15 cellular contexts compared by ENCODE assay signal in genomic region chr12:76422878-76423438, GRCh38.
DNase-seq lines count a peak whose midpoint lies in the region; ATAC-seq and TF ChIP-seq lines count a peak whose summit lies in the region.
"Had no signal": no experiment of that assay in that cellular context is flagged by ENCODE, and none has a peak within 500 bp of the region (broad histone marks: within the 10 kb centered on the region; RNA-seq: fewer than 3 reads in every experiment).

No MANE protein-coding gene starts in this region.

- ATAC-seq in GM23338, result no peak
- ATAC-seq in HG03342 (IDR thresholded peaks at IDR 0.05; ENCODE audit: unreplicated experiment), result no peak

- H3K27ac Mint-ChIP-seq in GM23338, result peak overlapping the region; percentile 45
- H3K27ac Mint-ChIP-seq: activated B cell treated with CpG ODN at 0.5 μM for 24 hours, memory B cell had no signal

- H3K4me2 ChIP-seq in GM23338, result no peak overlapping the region

- H3F3A ChIP-seq in GM23338 (replicated peaks; ENCODE audit: low read depth), result no peaks in the 10 kb centered on the region

- H3K4me1 Mint-ChIP-seq in GM23338, result peaks cover 10% of the 10 kb centered on the region; the same call in 2 of the 3 replicates

- TF ChIP-seq CTCF in GM23338 (conservative IDR thresholded peaks at IDR 0.05; ENCODE audit: low read depth in 2 of 2) (no peak), WERI-Rb-1 (IDR thresholded peaks at IDR 0.05; ENCODE audit: low read depth, low read length) (no peak), fibroblast of pulmonary artery (IDR thresholded peaks at IDR 0.05; ENCODE audit: low read length, missing control alignments) (no peak), GM13976 (IDR thresholded peaks at IDR 0.05; ENCODE audit: borderline replicate concordance, control extremely low read depth, extremely low read depth, insufficient read depth, missing control alignments) (no peak)

- in situ Hi-C loops in GM13976 (cut with MboI; ENCODE audit: low sequenced_read_pairs, unreplicated experiment), result no loop called here

- H2AFZ ChIP-seq in GM23338, result no peak overlapping the region

- no peak overlapping the region for H3K4me3 Mint-ChIP-seq in GM23338
- H3K4me3 Mint-ChIP-seq: activated B cell treated with CpG ODN at 0.5 μM for 24 hours, memory B cell had no signal

- H3K27me3 Mint-ChIP-seq in GM23338 (ENCODE audit: insufficient read depth, low read depth, poor library complexity), result no peaks in the 10 kb centered on the region
- H3K27me3 Mint-ChIP-seq: activated B cell treated with CpG ODN at 0.5 μM for 24 hours, memory B cell had no signal

- DNase-seq in GM23338 (ENCODE audit: low spot score), result no peak
- DNase-seq in WERI-Rb-1, result no peak
- peak; percentile 39 for DNase-seq in fibroblast of pulmonary artery (ENCODE audit: low read depth)
- peak; percentile 40 for DNase-seq in renal cortical epithelial cell (ENCODE audit: low read depth)
- no peak for DNase-seq in GF-D8 (lab: John Stamatoyannopoulos, UW)
- DNase-seq in SKM-1 (lab: John Stamatoyannopoulos, UW; ENCODE audit: unreplicated experiment), result no peak
- DNase-seq in GM13976 (ENCODE audit: low spot score), result no peak
- DNase-seq: activated B cell treated with CpG ODN at 0.5 μM for 24 hours; activated gamma-delta T cell; erythroblast; NCI-H1436; stimulated activated CD4-positive, alpha-beta T cell treated with anti-CD3 and anti-CD28 coated beads, Interleukin-15, amount 100 ng/mL, for 24 hours; stimulated activated naive CD4-positive, alpha-beta T cell treated with Interleukin-2 at 50 U/mL for 16 hours had no signal

- no peaks in the 10 kb centered on the region for H3K9me3 ChIP-seq in WERI-Rb-1 (ENCODE audit: severe bottlenecking)

- H3K9me2 ChIP-seq in GM23338 (ENCODE audit: insufficient read depth), result no peaks in the 10 kb centered on the region

- H3K4me3 ChIP-seq in GM23338 (no peak overlapping the region), WERI-Rb-1 (ENCODE audit: low read depth, low read length) (peak overlapping the region; percentile 43), fibroblast of pulmonary artery (replicated peaks; ENCODE audit: low read depth, low read length) (peak overlapping the region; percentile 7)

- H3K9me3 Mint-ChIP-seq in GM23338, result peaks cover 9% of the 10 kb centered on the region; the same call in 1 of the 3 replicates

- no peaks in the 10 kb centered on the region for H4K20me1 ChIP-seq in GM23338 (replicated peaks; ENCODE audit: insufficient read depth)

- H3K27ac ChIP-seq in GM23338 (ENCODE audit: low read depth) (peak overlapping the region; percentile 5; the same call in 1 of the 2 replicates), WERI-Rb-1 (peak overlapping the region; percentile 73)

- no peaks in the 10 kb centered on the region for H3K36me3 ChIP-seq in GM23338 (ENCODE audit: insufficient read depth)
- H3K36me3 ChIP-seq in WERI-Rb-1, result peaks cover 6% of the 10 kb centered on the region; the same call in 1 of the 2 replicates

- peaks cover 39% of the 10 kb centered on the region for H3K79me2 ChIP-seq in GM23338 (replicated peaks; ENCODE audit: insufficient read depth)

- H3K27me3 ChIP-seq in GM23338 (ENCODE audit: insufficient read depth) (no peaks in the 10 kb centered on the region), WERI-Rb-1 (ENCODE audit: insufficient read depth, low read depth, severe bottlenecking) (no peaks in the 10 kb centered on the region)

- peaks cover 15% of the 10 kb centered on the region; the same call in 2 of the 3 replicates for H3K36me3 Mint-ChIP-seq in GM23338 (ENCODE audit: low read depth)

- H3K4me1 ChIP-seq in GM23338 (ENCODE audit: insufficient read depth), result peaks cover 8% of the 10 kb centered on the region; the same call in 1 of the 2 replicates

TF ChIP-seq in GM23338, 12 proteins besides CTCF, POLR2A, EP300 and RAD21 (continues in another document):
- TF ChIP-seq EZH2phosphoT487 (IDR thresholded peaks at IDR 0.05; ENCODE audit: unreplicated experiment), result no peak
- TF ChIP-seq ETS1 (IDR thresholded peaks at IDR 0.05), result no peak
- no peak for TF ChIP-seq REST (IDR thresholded peaks at IDR 0.05; ENCODE audit: unreplicated experiment)

Comparison
In these comparisons a context has a peak if more than half of its experiments do, and no peak if none do; other contexts are left out.
1. DNase-seq: peak in fibroblast of pulmonary artery (single experiment) and renal cortical epithelial cell (single experiment); none in GM23338 (single experiment), WERI-Rb-1 (single experiment), GF-D8 (single experiment), SKM-1 (single experiment) and GM13976 (single experiment).